ENCODE assay signal across 8 cellular contexts in the genomic region with DNA sequence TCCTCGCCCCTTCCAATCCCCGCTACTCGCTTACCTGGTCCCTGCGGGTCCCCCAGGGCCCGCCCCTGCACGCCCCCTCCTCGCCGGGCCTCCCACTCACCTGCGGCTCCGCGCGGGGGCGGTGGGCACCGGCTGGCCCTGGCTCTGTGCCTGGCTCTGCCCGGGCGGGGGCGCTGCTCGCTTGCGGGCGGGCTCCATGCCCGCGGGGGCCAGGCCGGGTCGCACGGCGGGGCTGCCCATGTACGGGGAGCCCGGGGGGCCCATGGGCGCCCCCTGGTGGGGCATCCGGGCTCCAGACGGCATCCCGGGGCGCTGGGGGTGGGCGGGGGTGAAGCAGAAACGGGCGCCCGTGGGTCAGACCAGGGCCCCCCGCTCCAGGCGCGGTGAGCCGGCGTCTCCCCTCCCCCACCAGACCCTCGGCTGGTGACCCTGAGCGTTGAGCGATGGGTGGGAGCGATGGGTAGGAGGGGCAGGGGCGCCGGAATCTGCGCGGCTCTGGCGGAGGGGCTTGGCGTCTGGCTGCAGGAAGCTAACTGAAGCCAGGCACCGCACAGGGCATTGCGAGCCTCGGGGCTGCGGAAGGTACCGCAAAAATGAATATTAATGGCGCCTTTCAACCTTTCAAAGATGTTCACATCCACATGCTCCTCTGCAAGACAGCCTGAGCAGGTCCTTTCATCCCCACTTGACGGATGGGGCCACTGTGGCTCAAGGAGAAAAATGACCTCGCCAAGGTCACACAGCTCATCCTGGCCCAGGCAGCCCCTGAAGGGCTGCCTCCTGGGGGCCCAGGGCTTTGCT. TPM values are rescaled to one million over a fixed set of nuclear protein-coding genes. Genes with fewer than 3 reads are reported as not detected.
DNase-seq lines count a peak whose midpoint lies in the region; FAIRE-seq and TF ChIP-seq lines count a peak whose summit lies in the region.

No MANE protein-coding gene starts in this region.

- peaks cover 12 to 84% (median 60%) of the 10 kb centered on the region in 11 experiments; a peak in 20 of 22 replicates for H4K20me1 ChIP-seq in BLaER1 treated with 17β-estradiol and CSF1 and Interleukin-3, amounts not matched to agents 10 nM and 100 nM
- H4K20me1 ChIP-seq in GM23248 (ENCODE audit: insufficient read depth), result no peaks in the 10 kb centered on the region
- H4K20me1 ChIP-seq in SK-N-SH (ENCODE audit: insufficient read depth), result peaks cover 16% of the 10 kb centered on the region

- peak overlapping the region; percentile 44 to 63 (median 53) for H3K4me3 ChIP-seq in BLaER1 treated with 17β-estradiol and CSF1 and Interleukin-3, amounts not matched to agents 10 nM and 100 nM
- H3K4me3 ChIP-seq in GM23248 (peak overlapping the region; percentile 49), SK-N-SH (ENCODE audit: low read depth in 2 of 2, low read length in 1 of 2) (peak overlapping the region; percentile 39 to 46), adrenal gland (peak overlapping the region in 2 of 4 donors; percentile 4 to 57), iPS-18a (ENCODE audit: low read length) (peak overlapping the region; percentile 57)

- POLR2A ChIA-PET in SK-N-SH (lab: Yijun Ruan, JAX), result interaction anchor here (0.6 to 3.7 kb wide), 3 partner anchors 7 to 18 kb away, joined by 3 to 20 read pairs (median 7); a partner anchor contains a TSS

- peaks cover 15% of the 10 kb centered on the region for H3F3A ChIP-seq in GM23248 (ENCODE audit: insufficient read depth)
- peaks cover 39% of the 10 kb centered on the region for H3F3A ChIP-seq in SK-N-SH (replicated peaks; ENCODE audit: insufficient read depth)

- H3K9ac ChIP-seq in BLaER1 treated with 17β-estradiol and CSF1 and Interleukin-3, amounts not matched to agents 10 nM and 100 nM, result peak overlapping the region in 8 of 11 experiments; percentile 30 to 61 (median 42); a peak in 12 of 22 replicates
- no peak overlapping the region for H3K9ac ChIP-seq in GM23248
- no peak overlapping the region for H3K9ac ChIP-seq in SK-N-SH
- H3K9ac ChIP-seq in iPS-18a (ENCODE audit: low read length), result no peak overlapping the region

- H3K4me2 ChIP-seq in BLaER1 treated with 17β-estradiol and CSF1 and Interleukin-3, amounts not matched to agents 10 nM and 100 nM, result peak overlapping the region; percentile 84 to 97 (median 93)
- peak overlapping the region; percentile 29 for H3K4me2 ChIP-seq in GM23248 (ENCODE audit: unreplicated experiment)
- peak overlapping the region; percentile 90 for H3K4me2 ChIP-seq in SK-N-SH

- no peaks in the 10 kb centered on the region for H3K9me3 ChIP-seq in BLaER1 treated with 17β-estradiol and CSF1 and Interleukin-3, amounts not matched to agents 10 nM and 100 nM (replicated peaks in 1 of 11)
- no peaks in the 10 kb centered on the region for H3K9me3 ChIP-seq in GM23248 (ENCODE audit: low read depth)
- no peaks in the 10 kb centered on the region for H3K9me3 ChIP-seq in SK-N-SH
- H3K9me3 ChIP-seq in adrenal gland (replicated peaks in 1 of 3), result no peaks in the 10 kb centered on the region
- no peaks in the 10 kb centered on the region for H3K9me3 ChIP-seq in iPS-18a (ENCODE audit: control insufficient read depth, low read depth, low read length)

- in situ Hi-C loops in GM23248 (cut with MboI), result no loop called here

- peak; percentile 62 for TF ChIP-seq CTCF in SK-N-SH (IDR thresholded peaks at IDR 0.05)
- TF ChIP-seq CTCF in adrenal gland (IDR thresholded peaks at IDR 0.05), result peak in 4 of 6 experiments; percentile 14 to 57 (median 33)

- 6 to 10% methylated on average over 28 to 60 of the region's 60 CpGs for WGBS in GM23248 (ENCODE audit: low coverage in 1 of 2, low lambda C conversion rate in 2 of 2, missing lambda C conversion rate in 2 of 2), 2 experiments
- 37% methylated on average over 28 of the region's 60 CpGs for WGBS in SK-N-SH (ENCODE audit: low lambda C conversion rate)
- WGBS in adrenal gland, 4 donors, result 1 to 5% (median 4%) methylated on average over 13 to 60 of the region's 60 CpGs

- H3K27me3 ChIP-seq in BLaER1 treated with 17β-estradiol and CSF1 and Interleukin-3, amounts not matched to agents 10 nM and 100 nM, result peaks cover 65 to 71% (median 70%) of the 10 kb centered on the region in 11 experiments
- H3K27me3 ChIP-seq in GM23248 (replicated peaks; ENCODE audit: insufficient read depth) (no peaks in the 10 kb centered on the region), SK-N-SH (ENCODE audit: insufficient read depth) (no peaks in the 10 kb centered on the region), adrenal gland (no peaks in the 10 kb centered on the region), iPS-18a (ENCODE audit: control insufficient read depth, insufficient read depth, low read length) (peaks cover 68% of the 10 kb centered on the region)

- no peak for TF ChIP-seq EP300 in SK-N-SH (IDR thresholded peaks at IDR 0.05; ENCODE audit: borderline replicate concordance in 1 of 2, low read depth in 1 of 2, low read length in 1 of 2)

- intact Hi-C loops in adrenal gland (cut with DNase I), result loop anchor here (5.0 kb wide), 1 partner anchor 57 kb away; no protein-coding TSS in a partner anchor

- peaks cover 48 to 71% (median 64%) of the 10 kb centered on the region in 10 experiments for H3K4me1 ChIP-seq in BLaER1 treated with 17β-estradiol and CSF1 and Interleukin-3, amounts not matched to agents 10 nM and 100 nM
- H3K4me1 ChIP-seq in GM23248 (ENCODE audit: insufficient read depth) (peaks cover 13% of the 10 kb centered on the region; the same call in 1 of the 2 replicates), SK-N-SH (ENCODE audit: control insufficient read depth in 1 of 2, insufficient read depth in 2 of 2, low read depth in 1 of 2, low read length in 1 of 2) (peaks cover 37 to 53% of the 10 kb centered on the region in 2 experiments), adrenal gland (replicated peaks in 1 of 2) (peaks cover 42 to 62% of the 10 kb centered on the region in 2 donors), iPS-18a (ENCODE audit: control insufficient read depth, low read depth, low read length) (peaks cover 26% of the 10 kb centered on the region)

- FAIRE-seq in H54 (lab: Jason Lieb, UNC), result no peak

- peak; percentile 61 for DNase-seq in GM23248
- peak; percentile 97 for DNase-seq in SK-N-SH
- peak in 3 of 7 donors; percentile 45 to 58 (median 57) for DNase-seq in adrenal gland
- peak; percentile 50 to 67 for DNase-seq in stimulated activated CD4-positive, alpha-beta T cell treated with anti-CD3 and anti-CD28 coated beads, Interleukin-2, amount 100 ng/mL, for 48 hours
- no peak for DNase-seq in cerebellar nuclear complex (lab: John Stamatoyannopoulos, UW)
- no peak for DNase-seq in H54 (ENCODE audit: insufficient read length, low spot score)

- TF ChIP-seq POLR2A in adrenal gland (IDR thresholded peaks at IDR 0.05) (no peak), H54 (IDR thresholded peaks at IDR 0.05; ENCODE audit: low read depth, low read length) (no peak)

- CTCF ChIA-PET in SK-N-SH (lab: Yijun Ruan, JAX), result interaction anchor here (0.6 to 6.2 kb wide), 57 partner anchors 7 to 347 kb away, joined by 3 to 122 read pairs (median 6); a partner anchor contains a TSS

- no peak overlapping the region for H2AFZ ChIP-seq in GM23248
- H2AFZ ChIP-seq in SK-N-SH (ENCODE audit: low read depth), result no peak overlapping the region

- H3K9me2 ChIP-seq in GM23248 (ENCODE audit: insufficient read depth), result no peaks in the 10 kb centered on the region
- no peaks in the 10 kb centered on the region for H3K9me2 ChIP-seq in SK-N-SH

- H3K79me2 ChIP-seq in GM23248 (ENCODE audit: insufficient read depth), result no peaks in the 10 kb centered on the region; the same call in 1 of the 2 replicates
- H3K79me2 ChIP-seq in SK-N-SH (ENCODE audit: insufficient read depth), result peaks cover 18% of the 10 kb centered on the region

- TF ChIP-seq RAD21 in SK-N-SH (IDR thresholded peaks at IDR 0.05; ENCODE audit: low read length), result peak; percentile 38

- H3K36me3 ChIP-seq in BLaER1 treated with 17β-estradiol and CSF1 and Interleukin-3, amounts not matched to agents 10 nM and 100 nM, result 0 out of 22 replicates have a peak, but pooled peaks cover 0 to 10% (median 0%) of the 10 kb centered on the region in 11 experiments
- 0 out of 2 replicates have a peak, but pooled peaks cover 4% of the 10 kb centered on the region for H3K36me3 ChIP-seq in GM23248 (ENCODE audit: low read depth)
- peaks cover 9 to 24% of the 10 kb centered on the region in 2 experiments for H3K36me3 ChIP-seq in SK-N-SH (replicated peaks in 1 of 2; ENCODE audit: control insufficient read depth in 1 of 2, insufficient read depth in 2 of 2, low read length in 1 of 2)
- peaks cover 0 to 20% of the 10 kb centered on the region in 2 donors for H3K36me3 ChIP-seq in adrenal gland (replicated peaks in 1 of 2)
- H3K36me3 ChIP-seq in iPS-18a (ENCODE audit: control insufficient read depth, low read depth, low read length), result no peaks in the 10 kb centered on the region

- no peak overlapping the region for H3K27ac ChIP-seq in BLaER1 treated with 17β-estradiol and CSF1 and Interleukin-3, amounts not matched to agents 10 nM and 100 nM
- no peak overlapping the region for H3K27ac ChIP-seq in GM23248
- H3K27ac ChIP-seq in SK-N-SH (ENCODE audit: low read depth in 2 of 2, low read length in 1 of 2), result no peak overlapping the region
- H3K27ac ChIP-seq in adrenal gland, result peak overlapping the region in 2 of 5 donors; percentile 26 to 99
- H3K27ac ChIP-seq in iPS-18a (ENCODE audit: low read length), result no peak overlapping the region

RNA-seq across cellular contexts. Expression of a gene that starts 2.9 kb away (rescaled TPM):
- total RNA-seq in GM23248 (2014; rRNA removed; shearing (Covaris generic)), result 32.2 and 34.0 TPM in 2 replicates
- 19.8 and 22.4 TPM in 2 replicates for polyA plus RNA-seq in GM23248 (2016; fragmentation: Nextera tagmentation; extraction: Ambion mirVana)
- polyA plus RNA-seq in SK-N-SH (2012; rRNA removed), result 60.5 and 62.8 TPM in 2 replicates
- 30.4 and 41.6 TPM in 2 replicates for polyA plus RNA-seq in SK-N-SH (2012; cell fraction: cytosol; rRNA removed)
- 239 and 265 TPM in 2 replicates for polyA plus RNA-seq in SK-N-SH (2012; cell fraction: nucleus; rRNA removed)
- total RNA-seq in adrenal gland, result 100 to 1,000 TPM in 5 of 8 donors, 10 to 100 TPM in 3; 62.7 to 147 (median 105) TPM
- polyA plus RNA-seq in adrenal gland, result 100 to 1,000 TPM in 2 of 3 donors, 10 to 100 TPM in 1; 46.4 to 194 (median 147) TPM

RNA-seq across cellular contexts. Expression of a gene that starts 13.3 kb away (rescaled TPM):
- 120 and 139 TPM in 2 replicates for total RNA-seq in GM23248 (2014; rRNA removed; shearing (Covaris generic))
- polyA plus RNA-seq in GM23248 (2016; fragmentation: Nextera tagmentation; extraction: Ambion mirVana) (48.0 and 51.3 TPM in 2 replicates), SK-N-SH (2012; rRNA removed) (60.4 and 68.6 TPM in 2 replicates), adrenal gland (10 to 100 TPM; 15.8 to 87.8 (median 58.7) TPM)
- 27.8 and 47.3 TPM in 2 replicates for polyA plus RNA-seq in SK-N-SH (2012; cell fraction: cytosol; rRNA removed)
- 143 and 144 TPM in 2 replicates for polyA plus RNA-seq in SK-N-SH (2012; cell fraction: nucleus; rRNA removed)
- total RNA-seq in adrenal gland, result 10 to 100 TPM; 42.9 to 84.1 (median 63.2) TPM

RNA-seq across cellular contexts. Expression of a gene that starts 18.6 kb away (rescaled TPM):
- total RNA-seq in GM23248 (2014; rRNA removed; shearing (Covaris generic)), result 69.7 and 74.9 TPM in 2 replicates
- polyA plus RNA-seq in GM23248 (2016; fragmentation: Nextera tagmentation; extraction: Ambion mirVana) (40.7 and 40.9 TPM in 2 replicates), SK-N-SH (2012; rRNA removed) (75.4 and 102 TPM in 2 replicates), adrenal gland (10 to 100 TPM; 15.6 to 36.9 (median 16.1) TPM)
- 49.9 and 79.5 TPM in 2 replicates for polyA plus RNA-seq in SK-N-SH (2012; cell fraction: cytosol; rRNA removed)
- polyA plus RNA-seq in SK-N-SH (2012; cell fraction: nucleus; rRNA removed), result 69.6 and 89.1 TPM in 2 replicates
- total RNA-seq in adrenal gland, result 100 to 1,000 TPM in 1 of 8 donors, 10 to 100 TPM in 7; 20.8 to 110 (median 31.0) TPM

RNA-seq across cellular contexts. Expression of a gene that starts 35.3 kb away (rescaled TPM):
- total RNA-seq in GM23248 (2014; rRNA removed; shearing (Covaris generic)), result not detected in 2 replicates
- not detected in 2 replicates for polyA plus RNA-seq in GM23248 (2016; fragmentation: Nextera tagmentation; extraction: Ambion mirVana)
- not detected in 2 replicates for polyA plus RNA-seq in SK-N-SH (2012; rRNA removed)
- polyA plus RNA-seq in SK-N-SH (2012; cell fraction: cytosol; rRNA removed), result not detected in 2 replicates
- polyA plus RNA-seq in SK-N-SH (2012; cell fraction: nucleus; rRNA removed), result 0.73 TPM in 1 of 2 replicates, not detected in the other
- total RNA-seq in adrenal gland, result not detected
- polyA plus RNA-seq in adrenal gland, result not detected

RNA-seq across cellular contexts. Expression of a gene that starts 58.5 kb away (rescaled TPM):
- not detected in 2 replicates for total RNA-seq in GM23248 (2014; rRNA removed; shearing (Covaris generic))
- not detected in 2 replicates for polyA plus RNA-seq in GM23248 (2016; fragmentation: Nextera tagmentation; extraction: Ambion mirVana)
- polyA plus RNA-seq in SK-N-SH (2012; rRNA removed), result not detected in 2 replicates
- polyA plus RNA-seq in SK-N-SH (2012; cell fraction: cytosol; rRNA removed), result not detected in 2 replicates
- polyA plus RNA-seq in SK-N-SH (2012; cell fraction: nucleus; rRNA removed), result not detected in 2 replicates
- not detected for total RNA-seq in adrenal gland
- not detected for polyA plus RNA-seq in adrenal gland

Comparison
In these comparisons a context has a peak if more than half of its experiments do, and no peak if none do; other contexts are left out.
1. H3K4me2 ChIP-seq: peak in every context shown above with its lines; median percentile 93 in BLaER1 treated with 17β-estradiol and CSF1 and Interleukin-3, amounts not matched to agents 10 nM and 100 nM; 90 in SK-N-SH; 29 in GM23248.
2. H3K9ac ChIP-seq: peak in BLaER1 treated with 17β-estradiol and CSF1 and Interleukin-3, amounts not matched to agents 10 nM and 100 nM (8 of 11); none in GM23248 (single experiment), SK-N-SH (single experiment) and iPS-18a (single experiment).
3. DNase-seq: peak in GM23248 (single experiment), SK-N-SH (single experiment) and stimulated activated CD4-positive, alpha-beta T cell treated with anti-CD3 and anti-CD28 coated beads, Interleukin-2, amount 100 ng/mL, for 48 hours (2 of 2); none in cerebellar nuclear complex (0 of 2) and H54 (single experiment).